ENCODE assay signal across 19 cellular contexts in genomic region chr2:200322607-200323006, GRCh38.
"Had no signal": no experiment of that assay in that cellular context is flagged by ENCODE, and none has a peak within 500 bp of the region (broad histone marks: within the 10 kb centered on the region; RNA-seq: fewer than 3 reads in every experiment).

No MANE protein-coding gene starts in this region.

- H3K27me3 Mint-ChIP-seq: brain, type B pancreatic cell had no signal

- H3K27me3 ChIP-seq: dorsolateral prefrontal cortex had no signal

- ATAC-seq: left colon; lower lobe of right lung; stimulated activated naive CD8-positive, alpha-beta T cell treated with anti-CD3 and anti-CD28 coated beads, Interleukin-15, Interleukin-2, amounts not matched to agents 100 U/mL and 50 U/mL, for 24 hours had no signal

- H3K36me3 ChIP-seq: lower lobe of right lung had no signal

- H3K4me1 Mint-ChIP-seq: activated B cell treated with CpG ODN at 0.5 μM for 24 hours had no signal

- H3K4me3 ChIP-seq: lower lobe of right lung had no signal

- H3K4me3 Mint-ChIP-seq: activated B cell treated with CpG ODN at 0.5 μM for 24 hours; activated naive CD8-positive, alpha-beta T cell treated with anti-CD3 and anti-CD28 coated beads, Interleukin-2, amount 10 ng/mL, durations not matched to agents 7 days and 5 days; brain; nephron progenitor cell had no signal

- DNase-seq: activated B cell treated with CpG ODN at 0.5 μM for 24 hours; activated CD4-positive, alpha-beta T cell treated with anti-CD3 and anti-CD28 coated beads, Interleukin-2, amount 50 U/mL, for 1 hour; activated CD8-positive, alpha-beta memory T cell treated with anti-CD3 and anti-CD28 coated beads for 24 hours; activated CD8-positive, alpha-beta memory T cell treated with anti-CD3 and anti-CD28 coated beads, Interleukin-2, amount 50 U/mL, for 48 hours; activated naive CD8-positive, alpha-beta T cell treated with anti-CD3 and anti-CD28 coated beads, Interleukin-2, amount 10 ng/mL, durations not matched to agents 7 days and 5 days; amygdala; dorsolateral prefrontal cortex; foreskin melanocyte; glutamatergic neuron; hippocampal formation; left colon; lower lobe of right lung; nephron progenitor cell; occipital lobe; retina; stimulated activated CD4-positive, alpha-beta T cell treated with anti-CD3 and anti-CD28 coated beads, Interleukin-2, amount 100 ng/mL, for 24 hours; stimulated activated naive CD8-positive, alpha-beta T cell treated with anti-CD3 and anti-CD28 coated beads, Interleukin-15, Interleukin-2, amounts not matched to agents 100 U/mL and 50 U/mL, for 24 hours had no signal

- H3K9me3 Mint-ChIP-seq: activated B cell treated with CpG ODN at 0.5 μM for 24 hours; activated naive CD8-positive, alpha-beta T cell treated with anti-CD3 and anti-CD28 coated beads, Interleukin-2, amount 10 ng/mL, durations not matched to agents 7 days and 5 days; brain; nephron progenitor cell had no signal

- H3K27ac Mint-ChIP-seq: activated B cell treated with CpG ODN at 0.5 μM for 24 hours; activated naive CD8-positive, alpha-beta T cell treated with anti-CD3 and anti-CD28 coated beads, Interleukin-2, amount 10 ng/mL, durations not matched to agents 7 days and 5 days; nephron progenitor cell; type B pancreatic cell had no signal

- H3K9me3 ChIP-seq: lower lobe of right lung had no signal

- H3K27ac ChIP-seq: lower lobe of right lung had no signal
